28 cellular contexts compared by ENCODE assay signal in the genomic region with DNA sequence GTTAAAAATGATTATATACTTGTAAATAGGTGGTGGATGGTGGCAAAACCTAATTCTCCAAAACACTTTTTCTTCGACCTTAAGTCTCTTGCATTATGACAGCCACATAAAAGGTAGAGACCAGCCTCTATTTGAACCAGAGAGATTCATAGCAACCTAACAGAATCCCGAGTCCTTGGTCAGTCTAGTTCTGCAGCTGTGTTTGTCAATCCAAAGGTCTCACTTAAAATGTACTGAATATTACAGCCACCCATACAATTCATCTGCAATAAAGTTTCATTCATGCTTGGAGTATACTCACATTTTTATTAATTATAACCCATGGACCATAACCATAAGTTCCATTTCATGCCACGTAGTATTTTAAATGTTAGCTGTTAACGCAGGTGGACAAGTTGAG.
"Had no signal": no experiment of that assay in that cellular context is flagged by ENCODE, and none has a peak within 500 bp of the region (broad histone marks: within the 10 kb centered on the region; RNA-seq: fewer than 3 reads in every experiment).

No MANE protein-coding gene starts in this region.

- H3K36me3 Mint-ChIP-seq: mesothelial cell of epicardium, type B pancreatic cell had no signal

- H3K9me3 Mint-ChIP-seq: mesothelial cell of epicardium; nephron; neural crest cell; stimulated activated memory B cell treated with anti-CD40 and anti-IgM and Interleukin-4, amounts not matched to agents 10 μg/mL and 1 μg/mL and 100 μg/mL, for 72 hours; stimulated activated naive CD8-positive, alpha-beta T cell treated with anti-CD3 and anti-CD28 coated beads, Interleukin-15, amount 100 ng/mL, for 72 hours; type B pancreatic cell had no signal

- H3K27me3 ChIP-seq: heart left ventricle, left lung, neutrophil, right atrium auricular region, tibial nerve, vagina had no signal

- H3K9me3 ChIP-seq: heart left ventricle, left lung, neutrophil, right atrium auricular region, tibial nerve, vagina had no signal

- H2AFZ ChIP-seq: parathyroid adenoma had no signal

- DNase-seq: glutamatergic neuron; heart left ventricle; hypothalamus; islet precursor cell; left lung; mesendoderm; naive thymus-derived CD8-positive, alpha-beta T cell; occipital lobe; stimulated activated CD4-positive, alpha-beta T cell treated with anti-CD3 and anti-CD28 coated beads, Interleukin-1b, Interleukin-23, amount 100 ng/mL, for 48 hours; stimulated activated CD4-positive, alpha-beta T cell treated with anti-CD3 and anti-CD28 coated beads, Interleukin-2, amount 100 ng/mL, for 48 hours; stimulated activated CD4-positive, alpha-beta T cell treated with anti-CD3 and anti-CD28 coated beads, Interleukin-4, amount 100 ng/mL, for 4 hours; stimulated activated CD8-positive, alpha-beta memory T cell treated with anti-CD3 and anti-CD28 coated beads, Interleukin-4, amount 100 ng/mL, for 48 hours; stimulated activated naive CD4-positive, alpha-beta T cell treated with Interleukin-2 at 50 U/mL for 16 hours; stimulated activated naive CD8-positive, alpha-beta T cell treated with anti-CD3 and anti-CD28 coated beads, Interleukin-15, amount 100 ng/mL, for 72 hours; substantia nigra had no signal

- H3K4me3 ChIP-seq: heart left ventricle, left lung, lung, right atrium auricular region, smooth muscle cell, tibial nerve, vagina had no signal

- H3K27me3 Mint-ChIP-seq: naive thymus-derived CD8-positive, alpha-beta T cell; stimulated activated memory B cell treated with anti-CD40 and anti-IgM and Interleukin-4, amounts not matched to agents 10 μg/mL and 1 μg/mL and 100 μg/mL, for 72 hours; stimulated activated naive CD8-positive, alpha-beta T cell treated with anti-CD3 and anti-CD28 coated beads, Interleukin-15, amount 100 ng/mL, for 72 hours; type B pancreatic cell had no signal

- H3K27ac ChIP-seq: heart left ventricle, left lung, neutrophil, parathyroid adenoma, right atrium auricular region, tibial nerve, vagina had no signal

- H3K4me1 Mint-ChIP-seq: mesothelial cell of epicardium; naive thymus-derived CD8-positive, alpha-beta T cell; nephron; neural crest cell; stimulated activated memory B cell treated with anti-CD40 and anti-IgM and Interleukin-4, amounts not matched to agents 10 μg/mL and 1 μg/mL and 100 μg/mL, for 72 hours; stimulated activated naive CD8-positive, alpha-beta T cell treated with anti-CD3 and anti-CD28 coated beads, Interleukin-15, amount 100 ng/mL, for 72 hours had no signal

- H3K9ac ChIP-seq: parathyroid adenoma had no signal

- ATAC-seq: heart left ventricle; left lung; naive thymus-derived CD8-positive, alpha-beta T cell; sciatic nerve; stimulated activated memory B cell treated with anti-CD40 and anti-IgM and Interleukin-4, amounts not matched to agents 10 μg/mL and 1 μg/mL and 100 μg/mL, for 72 hours; stimulated activated naive CD8-positive, alpha-beta T cell treated with anti-CD3 and anti-CD28 coated beads, Interleukin-15, amount 100 ng/mL, for 72 hours had no signal

- H3K4me3 Mint-ChIP-seq: mesothelial cell of epicardium; naive thymus-derived CD8-positive, alpha-beta T cell; nephron; neural crest cell; stimulated activated memory B cell treated with anti-CD40 and anti-IgM and Interleukin-4, amounts not matched to agents 10 μg/mL and 1 μg/mL and 100 μg/mL, for 72 hours; stimulated activated naive CD8-positive, alpha-beta T cell treated with anti-CD3 and anti-CD28 coated beads, Interleukin-15, amount 100 ng/mL, for 72 hours; type B pancreatic cell had no signal

- H3K4me2 ChIP-seq: smooth muscle cell had no signal

- H3K79me2 ChIP-seq: parathyroid adenoma had no signal

- H3K36me3 ChIP-seq: heart left ventricle, left lung, neutrophil, right atrium auricular region, tibial nerve, vagina had no signal

- H3K27ac Mint-ChIP-seq: mesothelial cell of epicardium; naive thymus-derived CD8-positive, alpha-beta T cell; nephron; stimulated activated memory B cell treated with anti-CD40 and anti-IgM and Interleukin-4, amounts not matched to agents 10 μg/mL and 1 μg/mL and 100 μg/mL, for 72 hours; stimulated activated naive CD8-positive, alpha-beta T cell treated with anti-CD3 and anti-CD28 coated beads, Interleukin-15, amount 100 ng/mL, for 72 hours; type B pancreatic cell had no signal

- H3K4me1 ChIP-seq: heart left ventricle, left lung, parathyroid adenoma, right atrium auricular region, tibial nerve, vagina had no signal
